20 cellular contexts compared by ENCODE assay signal in the genomic region with DNA sequence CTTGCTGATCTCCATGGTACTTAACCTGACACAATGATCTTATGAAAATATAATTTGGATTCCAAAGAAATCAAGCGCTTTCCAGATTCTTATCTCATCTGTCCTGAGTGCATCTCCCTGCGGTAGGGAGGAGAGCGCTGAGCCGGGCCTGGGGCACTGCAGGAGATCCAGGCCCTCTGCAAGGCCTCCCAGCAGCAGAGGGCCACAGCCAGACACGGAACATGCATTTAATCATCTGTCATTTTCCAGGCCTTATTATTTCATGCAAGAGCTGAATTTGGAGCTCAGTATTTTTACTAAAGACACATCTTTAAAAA.
A peak's percentile ranks its signal among the peaks of the same experiment; 100 is the strongest.
DNase-seq lines count a peak whose midpoint lies in the region; ATAC-seq and TF ChIP-seq lines count a peak whose summit lies in the region.
"Had no signal": no experiment of that assay in that cellular context is flagged by ENCODE, and none has a peak within 500 bp of the region (broad histone marks: within the 10 kb centered on the region; RNA-seq: fewer than 3 reads in every experiment).

No MANE protein-coding gene starts in this region.

- intact Hi-C loops in left cardiac atrium (cut with DNase I) (no loop called here), vagina (cut with DNase I) (no loop called here)

- H3K9me3 Mint-ChIP-seq in activated naive CD8-positive, alpha-beta T cell (ENCODE audit: low read depth) = no peaks in the 10 kb centered on the region
- H3K9me3 Mint-ChIP-seq in activated naive CD8-positive, alpha-beta T cell treated with anti-CD3 and anti-CD28 coated beads for 36 hours = no peaks in the 10 kb centered on the region
- no peaks in the 10 kb centered on the region for H3K9me3 Mint-ChIP-seq in progenitor cell of endocrine pancreas (ENCODE audit: low read depth)
- H3K9me3 Mint-ChIP-seq in activated CD8-positive, alpha-beta memory T cell treated with anti-CD3 and anti-CD28 coated beads, Interleukin-2, amount 10 ng/mL, durations not matched to agents 7 days and 5 days (ENCODE audit: low read depth) = no peaks in the 10 kb centered on the region
- H3K9me3 Mint-ChIP-seq: activated T-cell treated with anti-CD3 and anti-CD28 coated beads, Interleukin-2, amount 50 U/mL, for 72 hours; natural killer cell treated with Interleukin-12 subunit alpha and Interleukin-12 subunit beta and Interleukin-15 and Interleukin-18, amount 100 ng/mL, for 72 hours had no signal

- H3K27me3 ChIP-seq in vagina = no peaks in the 10 kb centered on the region

- peaks cover 20% of the 10 kb centered on the region for H3K4me1 ChIP-seq in vagina
- H3K4me1 ChIP-seq: A549 had no signal

- no peak for TF ChIP-seq CTCF in progenitor cell of endocrine pancreas (IDR thresholded peaks at IDR 0.05; ENCODE audit: unreplicated experiment)
- no peak for TF ChIP-seq CTCF in vagina (IDR thresholded peaks at IDR 0.05)

- no peak overlapping the region for H3K4me3 Mint-ChIP-seq in activated naive CD8-positive, alpha-beta T cell
- no peak overlapping the region for H3K4me3 Mint-ChIP-seq in activated naive CD8-positive, alpha-beta T cell treated with anti-CD3 and anti-CD28 coated beads for 36 hours
- H3K4me3 Mint-ChIP-seq in progenitor cell of endocrine pancreas (ENCODE audit: low read depth) = no peak overlapping the region
- no peak overlapping the region for H3K4me3 Mint-ChIP-seq in activated CD8-positive, alpha-beta memory T cell treated with anti-CD3 and anti-CD28 coated beads, Interleukin-2, amount 10 ng/mL, durations not matched to agents 7 days and 5 days
- H3K4me3 Mint-ChIP-seq: activated T-cell treated with anti-CD3 and anti-CD28 coated beads, Interleukin-2, amount 50 U/mL, for 72 hours; natural killer cell treated with Interleukin-12 subunit alpha and Interleukin-12 subunit beta and Interleukin-15 and Interleukin-18, amount 100 ng/mL, for 72 hours had no signal

- no peak for TF ChIP-seq POLR2A in vagina (IDR thresholded peaks at IDR 0.05)

- no peaks in the 10 kb centered on the region for H3K27me3 Mint-ChIP-seq in activated naive CD8-positive, alpha-beta T cell
- H3K27me3 Mint-ChIP-seq in activated naive CD8-positive, alpha-beta T cell treated with anti-CD3 and anti-CD28 coated beads for 36 hours = no peaks in the 10 kb centered on the region
- H3K27me3 Mint-ChIP-seq in progenitor cell of endocrine pancreas = no peaks in the 10 kb centered on the region
- H3K27me3 Mint-ChIP-seq in activated CD8-positive, alpha-beta memory T cell treated with anti-CD3 and anti-CD28 coated beads, Interleukin-2, amount 10 ng/mL, durations not matched to agents 7 days and 5 days = no peaks in the 10 kb centered on the region
- H3K27me3 Mint-ChIP-seq: natural killer cell treated with Interleukin-12 subunit alpha and Interleukin-12 subunit beta and Interleukin-15 and Interleukin-18, amount 100 ng/mL, for 72 hours had no signal

- no peaks in the 10 kb centered on the region for H3K9me3 ChIP-seq in vagina
- H3K9me3 ChIP-seq: A549 had no signal

- H3K36me3 ChIP-seq in vagina = peaks cover 0 to 28% of the 10 kb centered on the region in 2 donors

- ATAC-seq in left cardiac atrium = peak; percentile 8 to 31
- no peak for ATAC-seq in HG03354 (IDR thresholded peaks at IDR 0.05; ENCODE audit: poor library complexity, severe bottlenecking, unreplicated experiment)
- no peak for ATAC-seq in activated CD8-positive, alpha-beta memory T cell treated with anti-CD3 and anti-CD28 coated beads, Interleukin-2, amount 10 ng/mL, durations not matched to agents 7 days and 5 days
- ATAC-seq: A549; activated T-cell treated with anti-CD3 and anti-CD28 coated beads, Interleukin-2, amount 50 U/mL, for 72 hours; esophagus mucosa; natural killer cell treated with Interleukin-12 subunit alpha and Interleukin-12 subunit beta and Interleukin-15 and Interleukin-18, amount 100 ng/mL, for 72 hours had no signal

- no peaks in the 10 kb centered on the region for H3K36me3 Mint-ChIP-seq in activated naive CD8-positive, alpha-beta T cell
- peaks cover 5% of the 10 kb centered on the region for H3K36me3 Mint-ChIP-seq in activated naive CD8-positive, alpha-beta T cell treated with anti-CD3 and anti-CD28 coated beads for 36 hours
- peaks cover 27% of the 10 kb centered on the region for H3K36me3 Mint-ChIP-seq in progenitor cell of endocrine pancreas (ENCODE audit: insufficient read depth)
- no peaks in the 10 kb centered on the region for H3K36me3 Mint-ChIP-seq in activated CD8-positive, alpha-beta memory T cell treated with anti-CD3 and anti-CD28 coated beads, Interleukin-2, amount 10 ng/mL, durations not matched to agents 7 days and 5 days
- H3K36me3 Mint-ChIP-seq: natural killer cell treated with Interleukin-12 subunit alpha and Interleukin-12 subunit beta and Interleukin-15 and Interleukin-18, amount 100 ng/mL, for 72 hours had no signal

- H3K27ac ChIP-seq in vagina = peak overlapping the region; percentile 64
- H3K27ac ChIP-seq: A549, HL-60 had no signal

- DNase-seq in activated naive CD8-positive, alpha-beta T cell treated with anti-CD3 and anti-CD28 coated beads for 36 hours = no peak
- DNase-seq in left cardiac atrium = no peak
- DNase-seq in progenitor cell of endocrine pancreas (ENCODE audit: low spot score, unreplicated experiment) = no peak
- no peak for DNase-seq in vagina (ENCODE audit: extremely low spot score in 2 of 2)
- DNase-seq in COLO829 (ENCODE audit: low spot score) = no peak
- DNase-seq in activated CD8-positive, alpha-beta memory T cell treated with anti-CD3 and anti-CD28 coated beads, Interleukin-2, amount 10 ng/mL, durations not matched to agents 7 days and 5 days = no peak
- DNase-seq: activated CD4-positive, alpha-beta T cell treated with anti-CD3 and anti-CD28 coated beads, Interleukin-2, amount 50 U/mL, for 4 hours; activated T-cell treated with anti-CD3 and anti-CD28 coated beads, Interleukin-2, amount 50 U/mL, for 72 hours; COR-L47; hypothalamus; NCI-H1417 treated with DMSO at 0.1 percent for 48 hours; NCI-H226; SIG-M5; stimulated activated naive CD4-positive, alpha-beta T cell treated with Interleukin-2 at 50 U/mL for 16 hours had no signal

- CTCF ChIA-PET in activated CD8-positive, alpha-beta memory T cell treated with anti-CD3 and anti-CD28 coated beads, Interleukin-2, amount 10 ng/mL, durations not matched to agents 7 days and 5 days (lab: Charles Lee) = interaction anchor here (1.2 kb wide), 1 partner anchor 44 kb away, joined by 3 read pairs; no protein-coding TSS in a partner anchor

- peaks cover 40% of the 10 kb centered on the region for H3K4me1 Mint-ChIP-seq in activated naive CD8-positive, alpha-beta T cell (ENCODE audit: low read depth)
- H3K4me1 Mint-ChIP-seq in activated naive CD8-positive, alpha-beta T cell treated with anti-CD3 and anti-CD28 coated beads for 36 hours = peaks cover 36% of the 10 kb centered on the region
- H3K4me1 Mint-ChIP-seq in progenitor cell of endocrine pancreas (ENCODE audit: low read depth) = peaks cover 2% of the 10 kb centered on the region
- H3K4me1 Mint-ChIP-seq in activated CD8-positive, alpha-beta memory T cell treated with anti-CD3 and anti-CD28 coated beads, Interleukin-2, amount 10 ng/mL, durations not matched to agents 7 days and 5 days = peaks cover 31% of the 10 kb centered on the region

- H3K27ac Mint-ChIP-seq in activated naive CD8-positive, alpha-beta T cell = peak overlapping the region; percentile 41
- no peak overlapping the region for H3K27ac Mint-ChIP-seq in activated naive CD8-positive, alpha-beta T cell treated with anti-CD3 and anti-CD28 coated beads for 36 hours
- H3K27ac Mint-ChIP-seq in progenitor cell of endocrine pancreas = peak overlapping the region; percentile 85
- no peak overlapping the region for H3K27ac Mint-ChIP-seq in activated CD8-positive, alpha-beta memory T cell treated with anti-CD3 and anti-CD28 coated beads, Interleukin-2, amount 10 ng/mL, durations not matched to agents 7 days and 5 days
- H3K27ac Mint-ChIP-seq: activated T-cell treated with anti-CD3 and anti-CD28 coated beads, Interleukin-2, amount 50 U/mL, for 72 hours; natural killer cell treated with Interleukin-12 subunit alpha and Interleukin-12 subunit beta and Interleukin-15 and Interleukin-18, amount 100 ng/mL, for 72 hours had no signal

- no peak overlapping the region for H3K4me3 ChIP-seq in vagina
- H3K4me3 ChIP-seq: A549 had no signal

Comparison
In these comparisons a context has a peak if more than half of its experiments do, and no peak if none do; other contexts are left out.
1. H3K27ac Mint-ChIP-seq: peak in activated naive CD8-positive, alpha-beta T cell (single experiment) and progenitor cell of endocrine pancreas (single experiment); none in activated naive CD8-positive, alpha-beta T cell treated with anti-CD3 and anti-CD28 coated beads for 36 hours (single experiment) and activated CD8-positive, alpha-beta memory T cell treated with anti-CD3 and anti-CD28 coated beads, Interleukin-2, amount 10 ng/mL, durations not matched to agents 7 days and 5 days (single experiment).
2. ATAC-seq: peak in left cardiac atrium (2 of 2); none in HG03354 (single experiment) and activated CD8-positive, alpha-beta memory T cell treated with anti-CD3 and anti-CD28 coated beads, Interleukin-2, amount 10 ng/mL, durations not matched to agents 7 days and 5 days (single experiment).